ENCODE assay signal across 8 cellular contexts in genomic region chr2:36785179-36785795, GRCh38.
DNase-seq lines count a peak whose midpoint lies in the region; ATAC-seq and TF ChIP-seq lines count a peak whose summit lies in the region.

No MANE protein-coding gene starts in this region.

- DNase-seq in 8988T: peak; percentile 47
- DNase-seq in NCI-H345 treated with DMSO at 0.1 percent for 48 hours (lab: John Stamatoyannopoulos, UW; ENCODE audit: unreplicated experiment): peak; percentile 41
- DNase-seq in activated CD4-positive, alpha-beta T cell treated with anti-CD3 and anti-CD28 coated beads for 48 hours: peak; percentile 73
- DNase-seq in dermis microvascular lymphatic vessel endothelial cell (ENCODE audit: low read depth in 2 of 2): peak; percentile 40 to 67
- peak; percentile 53 for DNase-seq in lung (ENCODE audit: low spot score)
- DNase-seq in stimulated activated CD8-positive, alpha-beta memory T cell treated with anti-CD3 and anti-CD28 coated beads, Interleukin-15, amount 100 ng/mL, for 4 hours (ENCODE audit: low read depth in 2 of 2): peak; percentile 15 to 28

- ATAC-seq in GM18505 (IDR thresholded peaks at IDR 0.05; ENCODE audit: unreplicated experiment) (peak; percentile 73), HG03135 (IDR thresholded peaks at IDR 0.05; ENCODE audit: unreplicated experiment) (peak; percentile 69), lung (ENCODE audit: insufficient read depth, low FRiP score) (no peak)

- peaks cover 0 to 4% of the 10 kb centered on the region in 2 donors for H3K4me1 ChIP-seq in lung (ENCODE audit: control insufficient read depth in 2 of 2, insufficient read depth in 2 of 2, low read length in 2 of 2)

- no peaks in the 10 kb centered on the region for H3K36me3 ChIP-seq in lung (ENCODE audit: control insufficient read depth in 2 of 2, insufficient read depth in 2 of 2, low read length in 2 of 2)

- peak; percentile 88 for TF ChIP-seq CTCF in lung (IDR thresholded peaks at IDR 0.05; ENCODE audit: control extremely low read depth, extremely low read depth)

- no peaks in the 10 kb centered on the region for H3K27me3 ChIP-seq in lung (ENCODE audit: control insufficient read depth, insufficient read depth)

- no peak overlapping the region for H3K27ac ChIP-seq in lung (ENCODE audit: low read depth in 1 of 2, low read length in 1 of 2)

- 34 to 37% methylated on average over 5 of the region's 5 CpGs for WGBS in lung, 2 donors

- TF ChIP-seq POLR2A in GM18505 (IDR thresholded peaks at IDR 0.05; ENCODE audit: borderline replicate concordance, extremely low read depth, insufficient read depth, insufficient read length): no peak

- no peak overlapping the region for H3K4me3 ChIP-seq in lung

- no peaks in the 10 kb centered on the region for H3K9me3 ChIP-seq in lung (ENCODE audit: control insufficient read depth in 2 of 2, insufficient read depth in 1 of 2, low read length in 1 of 2)

Comparison
In these comparisons a context has a peak if more than half of its experiments do, and no peak if none do; other contexts are left out.
1. DNase-seq: peak in every context shown above with its lines; median percentile 73 in activated CD4-positive, alpha-beta T cell treated with anti-CD3 and anti-CD28 coated beads for 48 hours; 54 in dermis microvascular lymphatic vessel endothelial cell; 53 in lung; 47 in 8988T; 41 in NCI-H345 treated with DMSO at 0.1 percent for 48 hours; 22 in stimulated activated CD8-positive, alpha-beta memory T cell treated with anti-CD3 and anti-CD28 coated beads, Interleukin-15, amount 100 ng/mL, for 4 hours.